ENCODE assay signal across 12 cellular contexts in the genomic region with DNA sequence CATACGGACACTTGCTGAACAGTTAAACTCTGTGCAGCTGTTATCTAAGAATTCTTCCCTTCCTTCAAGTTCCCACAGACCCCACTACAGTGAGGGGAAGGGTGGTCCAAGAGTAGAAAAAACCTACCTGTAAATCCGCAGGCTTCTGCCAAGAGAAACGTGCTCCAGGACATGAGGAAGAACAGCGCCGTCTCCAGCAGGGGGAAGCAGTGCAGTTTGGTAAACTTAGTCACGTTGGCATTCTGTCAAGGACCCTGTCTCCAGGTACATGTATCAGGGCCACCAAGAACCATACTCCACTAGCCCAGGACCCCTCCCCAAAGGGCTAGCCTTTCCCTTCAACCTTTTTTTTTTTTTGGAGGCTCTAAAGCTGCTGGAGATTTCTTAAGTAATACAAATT.
DNase-seq lines count a peak whose midpoint lies in the region; ATAC-seq, FAIRE-seq and TF ChIP-seq lines count a peak whose summit lies in the region.
"Had no signal": no experiment of that assay in that cellular context is flagged by ENCODE, and none has a peak within 500 bp of the region (broad histone marks: within the 10 kb centered on the region; RNA-seq: fewer than 3 reads in every experiment).

No MANE protein-coding gene starts in this region.

- peaks cover 40% of the 10 kb centered on the region for H3K9me3 Mint-ChIP-seq in endodermal cell

- no peak overlapping the region for H3K27ac ChIP-seq in endodermal cell (ENCODE audit: low read depth, low read length)
- no peak overlapping the region for H3K27ac ChIP-seq in suprapubic skin
- H3K27ac ChIP-seq: ovary had no signal

- H3K36me3 ChIP-seq in endodermal cell (ENCODE audit: control insufficient read depth, insufficient read depth, low read length) (peaks cover under 1% of the 10 kb centered on the region), suprapubic skin (no peaks in the 10 kb centered on the region)
- H3K36me3 ChIP-seq: ovary had no signal

- H3K9ac ChIP-seq in endodermal cell (ENCODE audit: extremely low read depth, low read length, poor library complexity, severe bottlenecking): no peak overlapping the region

- no peak for TF ChIP-seq EP300 in suprapubic skin (IDR thresholded peaks at IDR 0.05)

- no peak overlapping the region for H3K27ac Mint-ChIP-seq in endodermal cell

- DNase-seq in A172 (ENCODE audit: low spot score): peak; percentile 5
- DNase-seq in D721Med (ENCODE audit: insufficient read length, low spot score): no peak
- peak; percentile 40 for DNase-seq in NB4 (ENCODE audit: low read depth)
- peak; percentile 77 for DNase-seq in endodermal cell
- DNase-seq in inferior parietal cortex (ENCODE audit: extremely low spot score): no peak
- DNase-seq in suprapubic skin (ENCODE audit: low spot score in 2 of 2): no peak
- DNase-seq in medulla oblongata (ENCODE audit: extremely low spot score): no peak
- DNase-seq: aorta, MV-4-11, ovary had no signal

- FAIRE-seq in D721Med (lab: Jason Lieb, UNC): no peak
- FAIRE-seq: H54 had no signal

- 79% methylated on average over 6 of the region's 6 CpGs; no CpG with 5 or more reads in 1 of the 2 experiments for WGBS in endodermal cell (ENCODE audit: insufficient coverage in 1 of 2, insufficient read length in 1 of 2), 2 experiments
- WGBS in suprapubic skin: 52% methylated on average over 6 of the region's 6 CpGs

- H3K4me3 Mint-ChIP-seq in endodermal cell: no peak overlapping the region

- no peak for TF ChIP-seq POLR2A in NB4 (IDR thresholded peaks at IDR 0.05; ENCODE audit: extremely low read depth, insufficient read length)
- TF ChIP-seq POLR2A in suprapubic skin (IDR thresholded peaks at IDR 0.05): no peak

- no peak for ATAC-seq in HG03139 (IDR thresholded peaks at IDR 0.05; ENCODE audit: unreplicated experiment)

- H3K4me3 ChIP-seq in NB4 (ENCODE audit: low read depth, low read length) (no peak overlapping the region), endodermal cell (ENCODE audit: low read length) (no peak overlapping the region), suprapubic skin (no peak overlapping the region)
- H3K4me3 ChIP-seq: ovary had no signal

- peak; percentile 21 for TF ChIP-seq CTCF in D721Med (IDR thresholded peaks at IDR 0.05; ENCODE audit: insufficient read depth, missing control alignments)
- peak; percentile 16 for TF ChIP-seq CTCF in NB4 (IDR thresholded peaks at IDR 0.05; ENCODE audit: low read depth, low read length)
- peak; percentile 65 for TF ChIP-seq CTCF in endodermal cell (conservative IDR thresholded peaks at IDR 0.05)
- no peak for TF ChIP-seq CTCF in suprapubic skin (IDR thresholded peaks at IDR 0.05)

- H3K9me3 ChIP-seq in endodermal cell (ENCODE audit: control insufficient read depth, low read length): no peaks in the 10 kb centered on the region
- no peaks in the 10 kb centered on the region for H3K9me3 ChIP-seq in suprapubic skin
- H3K9me3 ChIP-seq: ovary had no signal

- peaks cover 18% of the 10 kb centered on the region for H3K36me3 Mint-ChIP-seq in endodermal cell (ENCODE audit: low read depth)

- H3K4me1 ChIP-seq in endodermal cell (ENCODE audit: control insufficient read depth, insufficient read depth, low read length) (no peaks in the 10 kb centered on the region), suprapubic skin (peaks cover 13% of the 10 kb centered on the region)

- no peaks in the 10 kb centered on the region for H3K27me3 Mint-ChIP-seq in endodermal cell (ENCODE audit: insufficient read depth)

- H3K27me3 ChIP-seq in endodermal cell (ENCODE audit: control insufficient read depth, insufficient read depth, low read length, poor library complexity, severe bottlenecking) (no peaks in the 10 kb centered on the region), suprapubic skin (no peaks in the 10 kb centered on the region)
- H3K27me3 ChIP-seq: ovary had no signal

- peaks cover 24% of the 10 kb centered on the region for H3K4me1 Mint-ChIP-seq in endodermal cell

Comparison
In these comparisons a context has a peak if more than half of its experiments do, and no peak if none do; other contexts are left out.
1. DNase-seq: peak in A172 (single experiment), NB4 (single experiment) and endodermal cell (single experiment); none in D721Med (single experiment), inferior parietal cortex (single experiment), suprapubic skin (0 of 2) and medulla oblongata (single experiment).
2. CTCF ChIP-seq: peak in D721Med (single experiment), NB4 (single experiment) and endodermal cell (single experiment); none in suprapubic skin (0 of 2).